Comparison of ENCODE assay signal across 11 cellular contexts in genomic region chr12:58341791-58342190, GRCh38.
DNase-seq lines count a peak whose midpoint lies in the region; ATAC-seq and TF ChIP-seq lines count a peak whose summit lies in the region.
"Had no signal": no experiment of that assay in that cellular context is flagged by ENCODE, and none has a peak within 500 bp of the region (broad histone marks: within the 10 kb centered on the region; RNA-seq: fewer than 3 reads in every experiment).

No MANE protein-coding gene starts in this region.

- H3K9me3 ChIP-seq in left ventricle myocardium inferior (replicated peaks): no peaks in the 10 kb centered on the region
- H3K9me3 ChIP-seq in PC-9 (ENCODE audit: insufficient read depth, low read depth): no peaks in the 10 kb centered on the region; the same call in 1 of the 2 replicates
- H3K9me3 ChIP-seq in fibroblast of lung (ENCODE audit: control insufficient read depth, insufficient read depth, low read depth, low read length): no peaks in the 10 kb centered on the region

- no peaks in the 10 kb centered on the region for H3K9me2 ChIP-seq in PC-9 (ENCODE audit: insufficient read depth)

- H3K9ac ChIP-seq in fibroblast of lung (ENCODE audit: insufficient read depth, low read length): no peak overlapping the region

- H3K4me3 ChIP-seq in left ventricle myocardium inferior (no peak overlapping the region), PC-9 (no peak overlapping the region), fibroblast of lung (replicated peaks in 1 of 4; ENCODE audit: control extremely low read depth in 1 of 4, insufficient read depth in 1 of 4, low read depth in 3 of 4, low read length in 4 of 4) (no peak overlapping the region)

- H3K27me3 ChIP-seq in left ventricle myocardium inferior (ENCODE audit: low read depth) (no peaks in the 10 kb centered on the region), PC-9 (ENCODE audit: insufficient read depth, low read depth) (no peaks in the 10 kb centered on the region), fibroblast of lung (ENCODE audit: control insufficient read depth, insufficient read depth, low read length) (no peaks in the 10 kb centered on the region)

- no peak for ATAC-seq in left ventricle myocardium superior
- ATAC-seq: T-helper 17 cell had no signal

- no peak for TF ChIP-seq CTCF in left ventricle myocardium inferior (IDR thresholded peaks at IDR 0.05; ENCODE audit: borderline replicate concordance)
- TF ChIP-seq CTCF in PC-9 (conservative IDR thresholded peaks at IDR 0.05): no peak
- no peak for TF ChIP-seq CTCF in fibroblast of lung (conservative IDR thresholded peaks at IDR 0.05 in 1 of 2, IDR thresholded peaks at IDR 0.05 in 1 of 2; ENCODE audit: low read depth in 1 of 2, low read length in 2 of 2)

- CTCF ChIA-PET in PC-9 (lab: Charles Lee): no interaction called here

- POLR2A ChIA-PET in PC-9 (lab: Charles Lee; ENCODE audit: unreplicated experiment): no interaction called here

- no peak overlapping the region for H2AFZ ChIP-seq in PC-9
- H2AFZ ChIP-seq in fibroblast of lung (ENCODE audit: low read length): no peak overlapping the region

- peak overlapping the region; percentile 31 for H3K27ac ChIP-seq in left ventricle myocardium inferior (replicated peaks)
- no peak overlapping the region for H3K27ac ChIP-seq in PC-9
- no peak overlapping the region for H3K27ac ChIP-seq in fibroblast of lung (ENCODE audit: insufficient read depth, low read length)

- BruUV-seq in PC-9 (replicated peaks; lab: Mats Ljungman, UMichigan): no TSS peak

- no peak overlapping the region for H3K4me2 ChIP-seq in PC-9
- H3K4me2 ChIP-seq in fibroblast of lung (ENCODE audit: extremely low read depth, insufficient read depth, low read length): no peak overlapping the region

- no peaks in the 10 kb centered on the region for H3F3A ChIP-seq in PC-9 (ENCODE audit: insufficient read depth, low read depth)

- H3K79me2 ChIP-seq in PC-9 (ENCODE audit: low read depth): no peaks in the 10 kb centered on the region
- no peaks in the 10 kb centered on the region for H3K79me2 ChIP-seq in fibroblast of lung (ENCODE audit: control insufficient read depth, insufficient read depth, low read length)

- intact Hi-C loops in left ventricle myocardium inferior (cut with micrococcal nuclease) (no loop called here), left ventricle myocardium superior (cut with micrococcal nuclease) (loop anchor here (10.0 kb wide), 1 partner anchor 103 kb away; no protein-coding TSS in a partner anchor), PC-9 (cut with micrococcal nuclease; ENCODE audit: unreplicated experiment) (loop anchor here (2.0 kb wide), 1 partner anchor 357 kb away; no protein-coding TSS in a partner anchor)

- H3K36me3 ChIP-seq in left ventricle myocardium inferior (no peaks in the 10 kb centered on the region), PC-9 (ENCODE audit: low read depth) (no peaks in the 10 kb centered on the region), fibroblast of lung (ENCODE audit: control insufficient read depth, insufficient read depth, low read length) (no peaks in the 10 kb centered on the region)

- H3K4me1 ChIP-seq in left ventricle myocardium inferior (peaks cover 5% of the 10 kb centered on the region), PC-9 (replicated peaks; ENCODE audit: insufficient read depth) (peaks cover 4% of the 10 kb centered on the region), fibroblast of lung (ENCODE audit: control insufficient read depth, extremely low read depth, insufficient read depth, low read length) (peaks cover 3% of the 10 kb centered on the region)

- DNase-seq in left ventricle myocardium inferior (no peak), left ventricle myocardium superior (no peak), PC-9 (peak; percentile 10 to 47), fibroblast of lung (ENCODE audit: low read depth in 2 of 2) (peak; percentile 69 to 86), hippocampal formation (lab: John Stamatoyannopoulos, UW) (no peak), T-helper 9 cell (no peak), inferior parietal cortex (ENCODE audit: extremely low spot score) (no peak), A172 (ENCODE audit: low spot score) (no peak)
- DNase-seq: activated CD8-positive, alpha-beta memory T cell treated with anti-CD3 and anti-CD28 coated beads for 24 hours; occipital lobe; T-helper 17 cell had no signal

- no peaks in the 10 kb centered on the region for H4K20me1 ChIP-seq in PC-9 (ENCODE audit: insufficient read depth)
- H4K20me1 ChIP-seq in fibroblast of lung (ENCODE audit: control insufficient read depth, extremely low read depth, insufficient read depth, low read length): no peaks in the 10 kb centered on the region

Comparison
In these comparisons a context has a peak if more than half of its experiments do, and no peak if none do; other contexts are left out.
1. DNase-seq: peak in PC-9 (2 of 2) and fibroblast of lung (2 of 2); none in left ventricle myocardium inferior (single experiment), left ventricle myocardium superior (single experiment), hippocampal formation (0 of 2), T-helper 9 cell (single experiment), inferior parietal cortex (single experiment) and A172 (single experiment).